1 cellular context compared by ENCODE assay signal in the genomic region with DNA sequence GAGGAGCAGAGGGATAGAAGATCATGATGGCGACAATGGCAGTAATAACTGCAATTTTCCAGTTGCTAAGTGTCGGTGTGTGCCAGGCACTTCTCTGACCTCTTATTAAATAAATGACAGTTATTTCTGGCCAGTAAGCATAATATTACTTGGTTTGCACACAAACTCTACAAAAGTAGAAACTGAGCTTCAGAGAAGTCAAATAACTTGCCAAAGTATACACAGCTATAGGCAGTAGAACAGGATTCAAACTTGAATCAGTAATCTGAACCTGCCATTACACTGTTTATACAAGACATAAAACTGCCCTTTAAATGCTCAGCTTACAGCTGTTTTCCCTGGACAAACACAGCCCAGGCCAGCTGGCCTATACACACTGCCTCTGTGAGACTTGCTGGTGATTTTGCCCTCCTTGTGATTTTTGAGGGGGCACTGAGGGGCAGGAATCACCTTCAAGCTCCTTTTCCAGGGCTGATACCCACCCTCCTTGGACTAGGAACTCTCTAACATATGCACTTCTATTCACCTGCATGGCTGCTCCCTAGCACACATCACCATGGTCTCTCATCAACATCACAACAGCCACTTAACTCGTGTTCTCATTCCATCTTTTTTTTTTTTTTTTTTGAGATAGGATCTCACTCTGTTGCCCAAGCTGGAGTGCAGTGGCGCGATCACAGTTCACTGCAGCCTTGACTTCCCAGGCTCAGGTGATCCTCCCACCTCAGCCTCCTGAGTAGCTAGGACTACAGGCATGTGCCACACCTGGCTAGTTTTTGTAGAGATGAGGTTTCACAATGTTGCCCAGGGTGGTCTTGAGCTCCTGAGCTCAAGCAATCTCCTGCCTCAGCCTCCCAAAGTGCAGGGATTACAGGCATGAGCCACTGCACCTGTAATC.
TF ChIP-seq lines count a peak whose summit lies in the region.

No MANE protein-coding gene starts in this region.

TF ChIP-seq in GM23338, 12 proteins besides CTCF, POLR2A, EP300 and RAD21 (continued from another document):
- TF ChIP-seq, protein P1, sequence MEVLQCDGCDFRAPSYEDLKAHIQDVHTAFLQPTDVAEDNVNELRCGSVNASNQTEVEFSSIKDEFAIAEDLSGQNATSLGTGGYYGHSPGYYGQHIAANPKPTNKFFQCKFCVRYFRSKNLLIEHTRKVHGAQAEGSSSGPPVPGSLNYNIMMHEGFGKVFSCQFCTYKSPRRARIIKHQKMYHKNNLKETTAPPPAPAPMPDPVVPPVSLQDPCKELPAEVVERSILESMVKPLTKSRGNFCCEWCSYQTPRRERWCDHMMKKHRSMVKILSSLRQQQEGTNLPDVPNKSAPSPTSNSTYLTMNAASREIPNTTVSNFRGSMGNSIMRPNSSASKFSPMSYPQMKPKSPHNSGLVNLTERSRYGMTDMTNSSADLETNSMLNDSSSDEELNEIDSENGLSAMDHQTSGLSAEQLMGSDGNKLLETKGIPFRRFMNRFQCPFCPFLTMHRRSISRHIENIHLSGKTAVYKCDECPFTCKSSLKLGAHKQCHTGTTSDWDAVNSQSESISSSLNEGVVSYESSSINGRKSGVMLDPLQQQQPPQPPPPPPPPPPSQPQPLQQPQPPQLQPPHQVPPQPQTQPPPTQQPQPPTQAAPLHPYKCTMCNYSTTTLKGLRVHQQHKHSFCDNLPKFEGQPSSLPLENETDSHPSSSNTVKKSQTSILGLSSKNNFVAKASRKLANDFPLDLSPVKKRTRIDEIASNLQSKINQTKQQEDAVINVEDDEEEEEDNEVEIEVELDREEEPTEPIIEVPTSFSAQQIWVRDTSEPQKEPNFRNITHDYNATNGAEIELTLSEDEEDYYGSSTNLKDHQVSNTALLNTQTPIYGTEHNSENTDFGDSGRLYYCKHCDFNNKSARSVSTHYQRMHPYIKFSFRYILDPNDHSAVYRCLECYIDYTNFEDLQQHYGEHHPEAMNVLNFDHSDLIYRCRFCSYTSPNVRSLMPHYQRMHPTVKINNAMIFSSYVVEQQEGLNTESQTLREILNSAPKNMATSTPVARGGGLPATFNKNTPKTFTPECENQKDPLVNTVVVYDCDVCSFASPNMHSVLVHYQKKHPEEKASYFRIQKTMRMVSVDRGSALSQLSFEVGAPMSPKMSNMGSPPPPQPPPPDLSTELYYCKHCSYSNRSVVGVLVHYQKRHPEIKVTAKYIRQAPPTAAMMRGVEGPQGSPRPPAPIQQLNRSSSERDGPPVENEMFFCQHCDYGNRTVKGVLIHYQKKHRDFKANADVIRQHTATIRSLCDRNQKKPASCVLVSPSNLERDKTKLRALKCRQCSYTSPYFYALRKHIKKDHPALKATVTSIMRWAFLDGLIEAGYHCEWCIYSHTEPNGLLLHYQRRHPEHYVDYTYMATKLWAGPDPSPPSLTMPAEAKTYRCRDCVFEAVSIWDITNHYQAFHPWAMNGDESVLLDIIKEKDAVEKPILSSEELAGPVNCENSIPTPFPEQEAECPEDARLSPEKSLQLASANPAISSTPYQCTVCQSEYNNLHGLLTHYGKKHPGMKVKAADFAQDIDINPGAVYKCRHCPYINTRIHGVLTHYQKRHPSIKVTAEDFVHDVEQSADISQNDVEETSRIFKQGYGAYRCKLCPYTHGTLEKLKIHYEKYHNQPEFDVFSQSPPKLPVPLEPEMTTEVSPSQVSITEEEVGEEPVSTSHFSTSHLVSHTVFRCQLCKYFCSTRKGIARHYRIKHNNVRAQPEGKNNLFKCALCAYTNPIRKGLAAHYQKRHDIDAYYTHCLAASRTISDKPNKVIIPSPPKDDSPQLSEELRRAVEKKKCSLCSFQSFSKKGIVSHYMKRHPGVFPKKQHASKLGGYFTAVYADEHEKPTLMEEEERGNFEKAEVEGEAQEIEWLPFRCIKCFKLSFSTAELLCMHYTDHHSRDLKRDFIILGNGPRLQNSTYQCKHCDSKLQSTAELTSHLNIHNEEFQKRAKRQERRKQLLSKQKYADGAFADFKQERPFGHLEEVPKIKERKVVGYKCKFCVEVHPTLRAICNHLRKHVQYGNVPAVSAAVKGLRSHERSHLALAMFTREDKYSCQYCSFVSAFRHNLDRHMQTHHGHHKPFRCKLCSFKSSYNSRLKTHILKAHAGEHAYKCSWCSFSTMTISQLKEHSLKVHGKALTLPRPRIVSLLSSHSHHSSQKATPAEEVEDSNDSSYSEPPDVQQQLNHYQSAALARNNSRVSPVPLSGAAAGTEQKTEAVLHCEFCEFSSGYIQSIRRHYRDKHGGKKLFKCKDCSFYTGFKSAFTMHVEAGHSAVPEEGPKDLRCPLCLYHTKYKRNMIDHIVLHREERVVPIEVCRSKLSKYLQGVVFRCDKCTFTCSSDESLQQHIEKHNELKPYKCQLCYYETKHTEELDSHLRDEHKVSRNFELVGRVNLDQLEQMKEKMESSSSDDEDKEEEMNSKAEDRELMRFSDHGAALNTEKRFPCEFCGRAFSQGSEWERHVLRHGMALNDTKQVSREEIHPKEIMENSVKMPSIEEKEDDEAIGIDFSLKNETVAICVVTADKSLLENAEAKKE (CRISPR knock-in tag; IDR thresholded peaks at IDR 0.05) = no peak
- TF ChIP-seq, protein P2, sequence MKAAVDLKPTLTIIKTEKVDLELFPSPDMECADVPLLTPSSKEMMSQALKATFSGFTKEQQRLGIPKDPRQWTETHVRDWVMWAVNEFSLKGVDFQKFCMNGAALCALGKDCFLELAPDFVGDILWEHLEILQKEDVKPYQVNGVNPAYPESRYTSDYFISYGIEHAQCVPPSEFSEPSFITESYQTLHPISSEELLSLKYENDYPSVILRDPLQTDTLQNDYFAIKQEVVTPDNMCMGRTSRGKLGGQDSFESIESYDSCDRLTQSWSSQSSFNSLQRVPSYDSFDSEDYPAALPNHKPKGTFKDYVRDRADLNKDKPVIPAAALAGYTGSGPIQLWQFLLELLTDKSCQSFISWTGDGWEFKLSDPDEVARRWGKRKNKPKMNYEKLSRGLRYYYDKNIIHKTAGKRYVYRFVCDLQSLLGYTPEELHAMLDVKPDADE (IDR thresholded peaks at IDR 0.05) = no peak
- no peak for TF ChIP-seq EZH2 (IDR thresholded peaks at IDR 0.05; ENCODE audit: low read depth, unreplicated experiment)
